Comparison of ENCODE assay signal across 11 cellular contexts in genomic region chr17:16383216-16383615, GRCh38. TPM values are rescaled to one million over a fixed set of nuclear protein-coding genes. Genes with fewer than 3 reads are reported as not detected.
DNase-seq lines count a peak whose midpoint lies in the region; ATAC-seq, FAIRE-seq and TF ChIP-seq lines count a peak whose summit lies in the region.
"Had no signal": no experiment of that assay in that cellular context is flagged by ENCODE, and none has a peak within 500 bp of the region (broad histone marks: within the 10 kb centered on the region; RNA-seq: fewer than 3 reads in every experiment).

No MANE protein-coding gene starts in this region.

- peaks cover 13% of the 10 kb centered on the region for H3K36me3 ChIP-seq in CD8-positive, alpha-beta memory T cell (ENCODE audit: insufficient read depth, low read length)
- H3K36me3 ChIP-seq in Loucy (ENCODE audit: insufficient read depth, low read length) = peaks cover 20% of the 10 kb centered on the region
- H3K36me3 ChIP-seq in mammary epithelial cell (ENCODE audit: insufficient read depth, low read length) = peaks cover 4% of the 10 kb centered on the region

- BruUV-seq in mammary epithelial cell (replicated peaks; lab: Mats Ljungman, UMichigan) = no TSS peak

- H3K9ac ChIP-seq in Loucy (ENCODE audit: low read depth, low read length, poor library complexity, severe bottlenecking) (peak overlapping the region; percentile 98), mammary epithelial cell (ENCODE audit: insufficient read depth, low read length) (no peak overlapping the region)

- H3K9me2 ChIP-seq in Loucy (replicated peaks; ENCODE audit: low read depth, low read length) = no peaks in the 10 kb centered on the region

- CTCF ChIA-PET in CD8-positive, alpha-beta memory T cell (lab: Charles Lee) = interaction anchor here (1.0 to 6.7 kb wide), 4 partner anchors 19 to 71 kb away, joined by 3 to 52 read pairs (median 6); partner anchors contain the start of gene TRPV2
- CTCF ChIA-PET in mammary epithelial cell (lab: Charles Lee; ENCODE audit: low non-redundant PET) = no interaction called here

- no peaks in the 10 kb centered on the region for H3K27me3 ChIP-seq in CD8-positive, alpha-beta memory T cell (ENCODE audit: insufficient read depth, low read length, poor library complexity, severe bottlenecking)
- H3K27me3 ChIP-seq in Loucy (ENCODE audit: insufficient read depth, low read length, poor library complexity, severe bottlenecking) = no peaks in the 10 kb centered on the region
- H3K27me3 ChIP-seq in mammary epithelial cell (ENCODE audit: insufficient read depth, low read length) = no peaks in the 10 kb centered on the region

- in situ Hi-C loops in mammary epithelial cell (cut with MboI; ENCODE audit: low sequenced_read_pairs in 2 of 2) = loop anchor here in 1 of 2 donors (25.0 kb wide), 1 partner anchor 129 kb away; no protein-coding TSS in a partner anchor

- peaks cover 6% of the 10 kb centered on the region; the same call in 1 of the 2 replicates for H3F3A ChIP-seq in Loucy (ENCODE audit: low read depth)

- H3K4me1 ChIP-seq in CD8-positive, alpha-beta memory T cell (ENCODE audit: insufficient read depth, low read length) = peaks cover 14% of the 10 kb centered on the region
- H3K4me1 ChIP-seq in Loucy (ENCODE audit: insufficient read depth, low read length, poor library complexity, severe bottlenecking) = peaks cover 22% of the 10 kb centered on the region
- H3K4me1 ChIP-seq in mammary epithelial cell (ENCODE audit: insufficient read depth, low read length) = peaks cover 22% of the 10 kb centered on the region

- H3K4me3 Mint-ChIP-seq in CD8-positive, alpha-beta memory T cell = peak overlapping the region; percentile 41 to 66 (median 50)
- peak overlapping the region; percentile 90 for H3K4me3 Mint-ChIP-seq in neural crest cell

- peak overlapping the region; percentile 96 for H3K4me2 ChIP-seq in Loucy (ENCODE audit: low read depth, low read length, poor library complexity, severe bottlenecking)
- peak overlapping the region; percentile 13 for H3K4me2 ChIP-seq in mammary epithelial cell (ENCODE audit: insufficient read depth, low read depth, low read length)

- H2AFZ ChIP-seq in Loucy (ENCODE audit: low read length) (no peak overlapping the region), mammary epithelial cell (ENCODE audit: low read depth, low read length) (no peak overlapping the region)

- dilution Hi-C loops in mammary epithelial cell (cut with HindIII; ENCODE audit: low sequenced_read_pairs) = no loop called here

- H3K9me3 Mint-ChIP-seq in CD8-positive, alpha-beta memory T cell = peaks cover 0 to 5% (median 0%) of the 10 kb centered on the region in 5 donors
- H3K9me3 Mint-ChIP-seq in neural crest cell = no peaks in the 10 kb centered on the region

- no peak for ATAC-seq in HG02763 (IDR thresholded peaks at IDR 0.05; ENCODE audit: unreplicated experiment)

- H3K4me3 ChIP-seq in CD8-positive, alpha-beta memory T cell (ENCODE audit: low read length) = no peak overlapping the region
- peak overlapping the region; percentile 89 for H3K4me3 ChIP-seq in Loucy (ENCODE audit: low read length, poor library complexity, severe bottlenecking)
- no peak overlapping the region for H3K4me3 ChIP-seq in mammary epithelial cell (replicated peaks in 1 of 3; ENCODE audit: insufficient read depth in 1 of 3, low read depth in 2 of 3, low read length in 3 of 3)

- H3K9me3 ChIP-seq in CD8-positive, alpha-beta memory T cell (ENCODE audit: low read length) = no peaks in the 10 kb centered on the region
- no peaks in the 10 kb centered on the region for H3K9me3 ChIP-seq in Loucy (ENCODE audit: insufficient read depth, low read depth, low read length)
- no peaks in the 10 kb centered on the region for H3K9me3 ChIP-seq in mammary epithelial cell (replicated peaks; ENCODE audit: insufficient read depth, low read length)

- peak overlapping the region in 7 of 8 donors; percentile 18 to 99 (median 64) for H3K27ac Mint-ChIP-seq in CD8-positive, alpha-beta memory T cell
- H3K27ac Mint-ChIP-seq in neural crest cell (ENCODE audit: unreplicated experiment) = no peak overlapping the region

- H3K4me1 Mint-ChIP-seq in CD8-positive, alpha-beta memory T cell = peaks cover 43 to 61% (median 59%) of the 10 kb centered on the region in 3 donors
- peaks cover 61% of the 10 kb centered on the region for H3K4me1 Mint-ChIP-seq in neural crest cell

- DNase-seq in CD8-positive, alpha-beta memory T cell = no peak
- no peak for DNase-seq in mammary epithelial cell
- DNase-seq in neural crest cell (ENCODE audit: low read depth, low spot score) = no peak
- no peak for DNase-seq in cortex of kidney (lab: John Stamatoyannopoulos, UW)
- DNase-seq in H54 (ENCODE audit: insufficient read length, low spot score) = no peak
- DNase-seq in COLO829 (ENCODE audit: low spot score) = no peak
- DNase-seq: activated effector memory CD4-positive, alpha-beta T cell treated with anti-CD3 and anti-CD28 coated beads, Interleukin-2, amount 50 U/mL, for 16 hours; NCI-H1436; stimulated activated CD4-positive, alpha-beta T cell treated with anti-CD3 and anti-CD28 coated beads, Interleukin-4, amount 100 ng/mL, for 1 hour had no signal

- H3K79me2 ChIP-seq in Loucy (ENCODE audit: insufficient read depth, low read length) = peaks cover 39% of the 10 kb centered on the region
- peaks cover 28% of the 10 kb centered on the region for H3K79me2 ChIP-seq in mammary epithelial cell (ENCODE audit: insufficient read depth, low read length)

- FAIRE-seq in H54 (lab: Jason Lieb, UNC) = no peak

- no peak for TF ChIP-seq CTCF in Loucy (conservative IDR thresholded peaks at IDR 0.05; ENCODE audit: low read length)
- no peak for TF ChIP-seq CTCF in mammary epithelial cell (conservative IDR thresholded peaks at IDR 0.05 in 1 of 2, IDR thresholded peaks at IDR 0.05 in 1 of 2; ENCODE audit: extremely low read depth in 1 of 2, insufficient read depth in 1 of 2, low read depth in 1 of 2, low read length in 2 of 2)
- no peak for TF ChIP-seq CTCF in neural crest cell (conservative IDR thresholded peaks at IDR 0.05)

- H3K36me3 Mint-ChIP-seq in CD8-positive, alpha-beta memory T cell = peaks cover 3 to 40% (median 12%) of the 10 kb centered on the region in 3 donors
- H3K36me3 Mint-ChIP-seq in neural crest cell (ENCODE audit: low read depth) = peaks cover 29% of the 10 kb centered on the region

- H3K27ac ChIP-seq in CD8-positive, alpha-beta memory T cell (ENCODE audit: low read depth, low read length) = no peak overlapping the region
- H3K27ac ChIP-seq in mammary epithelial cell (ENCODE audit: insufficient read depth, low read depth, low read length) = no peak overlapping the region

- intact Hi-C loops in mammary epithelial cell (cut with micrococcal nuclease) = no loop called here

- POLR2A ChIA-PET in CD8-positive, alpha-beta memory T cell (lab: Charles Lee) = interaction anchor here (0.7 kb wide), 1 partner anchor 30 kb away, joined by 3 read pairs; the partner anchor contains the start of gene CENPV

- TF ChIP-seq POLR2A in H54 (IDR thresholded peaks at IDR 0.05; ENCODE audit: low read depth, low read length) = no peak

- H4K20me1 ChIP-seq in Loucy (ENCODE audit: insufficient read depth, low read length, poor library complexity, severe bottlenecking) (peaks cover 30% of the 10 kb centered on the region), mammary epithelial cell (ENCODE audit: insufficient read depth, low read length) (no peaks in the 10 kb centered on the region)

- 92% methylated on average over 4 of the region's 4 CpGs for WGBS in mammary epithelial cell (ENCODE audit: low coverage, missing lambda C conversion rate)

- peaks cover 5 to 7% of the 10 kb centered on the region in 2 donors for H3K27me3 Mint-ChIP-seq in CD8-positive, alpha-beta memory T cell
- peaks cover 6% of the 10 kb centered on the region for H3K27me3 Mint-ChIP-seq in neural crest cell (ENCODE audit: low read depth)

RNA-seq across cellular contexts. Expression of gene UBB, which starts 2.3 kb away (rescaled TPM):
- total RNA-seq in CD8-positive, alpha-beta memory T cell = 1,000 to 10,000 TPM; 1,678 to 1,690 TPM
- polyA plus RNA-seq in CD8-positive, alpha-beta memory T cell = 2,132 TPM
- 100 to 1,000 TPM; 633 to 696 TPM for total RNA-seq in mammary epithelial cell
- 999 TPM for polyA plus RNA-seq in mammary epithelial cell
- polyA minus RNA-seq in mammary epithelial cell = 1,322 TPM
- total RNA-seq in neural crest cell = 2,058 and 2,177 TPM in 2 replicates

RNA-seq across cellular contexts. Expression of gene CENPV, which starts 29.9 kb away (rescaled TPM):
- total RNA-seq in CD8-positive, alpha-beta memory T cell = 10 to 100 TPM; 53.4 to 56.4 TPM
- polyA plus RNA-seq in CD8-positive, alpha-beta memory T cell = 18.2 TPM
- total RNA-seq in mammary epithelial cell (1 to 10 TPM; 5.5 to 7.8 TPM), neural crest cell (488 and 489 TPM in 2 replicates)
- 7.1 TPM for polyA plus RNA-seq in mammary epithelial cell
- not detected for polyA minus RNA-seq in mammary epithelial cell

RNA-seq across cellular contexts. Expression of gene TRPV2, which starts 32.2 kb away (rescaled TPM):
- 10 to 100 TPM; 60.0 to 67.3 TPM for total RNA-seq in CD8-positive, alpha-beta memory T cell
- 134 TPM for polyA plus RNA-seq in CD8-positive, alpha-beta memory T cell
- total RNA-seq in mammary epithelial cell (under 1 TPM in 1 of 2 donors, not detected in 1; 0.33 TPM), neural crest cell (0.98 and 1.3 TPM in 2 replicates)
- polyA plus RNA-seq in mammary epithelial cell = 0.09 TPM
- polyA minus RNA-seq in mammary epithelial cell = not detected

Comparison
In these comparisons a context has a peak if more than half of its experiments do, and no peak if none do; other contexts are left out.
1. RNA of gene CENPV, which starts 29.9 kb away (total RNA-seq): 488 to 489 TPM in neural crest cell and 53.4 to 56.4 TPM in CD8-positive, alpha-beta memory T cell; 5.5 to 7.8 TPM in mammary epithelial cell; every median in the first group is over 4 times any median in the second.
2. RNA of gene TRPV2, which starts 32.2 kb away (total RNA-seq): 60.0 to 67.3 TPM in CD8-positive, alpha-beta memory T cell; 0.98 to 1.3 TPM in neural crest cell and 0.33 TPM in mammary epithelial cell; every median in the first group is over 10 times any median in the second.